8 cellular contexts compared by ENCODE assay signal in the genomic region with DNA sequence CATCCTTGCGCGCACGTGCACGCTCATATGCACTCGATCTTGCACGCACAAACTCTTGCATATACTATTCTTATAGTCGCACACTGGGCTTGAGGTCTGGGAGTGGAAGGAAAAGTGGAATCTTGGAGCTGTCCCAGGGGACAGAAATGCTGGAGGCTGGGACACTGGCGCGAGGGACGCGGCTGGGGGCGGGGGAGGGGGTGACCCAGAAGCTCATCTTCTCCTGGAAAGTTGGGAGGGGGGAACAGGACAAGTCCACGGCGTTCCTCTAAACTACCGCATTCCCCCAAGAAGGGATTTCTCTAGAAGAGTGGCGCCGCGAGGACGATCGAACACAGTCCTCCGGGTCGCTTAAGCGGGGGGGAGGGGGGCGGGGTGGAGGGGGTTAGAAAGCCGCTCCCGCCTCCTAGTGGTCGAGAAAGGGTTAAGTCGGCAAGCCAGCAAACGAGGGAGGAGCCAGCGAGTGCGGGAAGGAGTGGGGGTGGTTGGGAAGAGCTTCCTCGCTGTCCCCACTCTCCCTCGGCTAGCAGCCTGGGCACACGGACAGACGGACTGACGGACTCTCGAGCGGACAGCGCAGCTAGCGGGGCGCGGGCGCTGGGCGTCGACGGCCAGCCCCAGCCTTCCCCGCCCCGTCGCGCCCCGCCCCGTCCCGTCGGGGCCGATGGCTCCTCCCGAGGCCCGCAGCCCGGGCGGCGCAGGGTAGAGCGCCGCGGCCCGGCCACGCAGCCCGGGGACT. TPM values are rescaled to one million over a fixed set of nuclear protein-coding genes. Genes with fewer than 3 reads are reported as not detected.
A peak's percentile ranks its signal among the peaks of the same experiment; 100 is the strongest.
DNase-seq lines count a peak whose midpoint lies in the region; ATAC-seq and TF ChIP-seq lines count a peak whose summit lies in the region.

TSS of gene RTN4RL2 (plus strand) at position 512 of the 739 bp plus-strand sequence. CDS start 338 bp downstream, outside the sequence.

- H3K27ac Mint-ChIP-seq in stimulated activated memory B cell treated with anti-CD40 and anti-IgM and Interleukin-4, amounts not matched to agents 10 μg/mL and 1 μg/mL and 100 μg/mL, for 72 hours, result no peak within 1 kb of the TSS

- H3K9me3 ChIP-seq in left lung, result no peaks in the 10 kb centered on the region

- H3K4me1 ChIP-seq in left lung, result peaks cover 25 to 44% of the 10 kb centered on the region in 2 donors

- H3K9me3 Mint-ChIP-seq in stimulated activated memory B cell treated with anti-CD40 and anti-IgM and Interleukin-4, amounts not matched to agents 10 μg/mL and 1 μg/mL and 100 μg/mL, for 72 hours, result no peaks in the 10 kb centered on the region

- ATAC-seq in GM19438 (IDR thresholded peaks at IDR 0.05; ENCODE audit: low read depth, unreplicated experiment), result peak; percentile 40
- peak; percentile 38 for ATAC-seq in left lung
- no peak for ATAC-seq in stimulated activated memory B cell treated with anti-CD40 and anti-IgM and Interleukin-4, amounts not matched to agents 10 μg/mL and 1 μg/mL and 100 μg/mL, for 72 hours

- no peaks in the 10 kb centered on the region for H3K36me3 Mint-ChIP-seq in stimulated activated memory B cell treated with anti-CD40 and anti-IgM and Interleukin-4, amounts not matched to agents 10 μg/mL and 1 μg/mL and 100 μg/mL, for 72 hours

- intact Hi-C loops in left lung (cut with DNase I), result no loop called here

- H3K27ac ChIP-seq in left lung, result no peak within 1 kb of the TSS

- H3K27me3 ChIP-seq in left lung, result peaks cover 11 to 57% of the 10 kb centered on the region in 2 donors

- H3K27me3 Mint-ChIP-seq in stimulated activated memory B cell treated with anti-CD40 and anti-IgM and Interleukin-4, amounts not matched to agents 10 μg/mL and 1 μg/mL and 100 μg/mL, for 72 hours, result peaks cover 36% of the 10 kb centered on the region

- peak within 1 kb of the TSS; percentile 67 for H3K4me3 Mint-ChIP-seq in stimulated activated memory B cell treated with anti-CD40 and anti-IgM and Interleukin-4, amounts not matched to agents 10 μg/mL and 1 μg/mL and 100 μg/mL, for 72 hours

- H3K36me3 ChIP-seq in left lung, result no peaks in the 10 kb centered on the region

- DNase-seq in AG10803 (ENCODE audit: low read depth), result peak; percentile 14
- peak; percentile 82 for DNase-seq in NB4 (ENCODE audit: low read depth)
- DNase-seq in T1000 (lab: John Stamatoyannopoulos, UW), result peak; percentile 42
- peak; percentile 12 for DNase-seq in central memory CD4-positive, alpha-beta T cell
- peak; percentile 55 to 91 for DNase-seq in left lung
- no peak for DNase-seq in putamen (ENCODE audit: low spot score)

- H3K4me1 Mint-ChIP-seq in stimulated activated memory B cell treated with anti-CD40 and anti-IgM and Interleukin-4, amounts not matched to agents 10 μg/mL and 1 μg/mL and 100 μg/mL, for 72 hours, result peaks cover 31% of the 10 kb centered on the region

- H3K4me3 ChIP-seq in AG10803 (ENCODE audit: low read length), result peak within 1 kb of the TSS; percentile 52
- peak within 1 kb of the TSS; percentile 17 for H3K4me3 ChIP-seq in NB4 (ENCODE audit: low read depth, low read length)
- H3K4me3 ChIP-seq in left lung, result peak within 1 kb of the TSS; percentile 29 to 47

- TF ChIP-seq CTCF in AG10803 (conservative IDR thresholded peaks at IDR 0.05; ENCODE audit: low read length) (no peak; the same call in 1 of the 2 replicates), NB4 (IDR thresholded peaks at IDR 0.05; ENCODE audit: low read depth, low read length) (peak; percentile 50), left lung (IDR thresholded peaks at IDR 0.05) (peak in 1 of 2 donors; percentile 30)

- TF ChIP-seq POLR2A in NB4 (IDR thresholded peaks at IDR 0.05; ENCODE audit: extremely low read depth, insufficient read length), result no peak

RNA-seq across cellular contexts. Expression of gene RTN4RL2, which starts in this region (rescaled TPM):
- total RNA-seq in left lung, result 1 to 10 TPM; 2.5 to 4.8 TPM
